ENCODE assay signal across 18 cellular contexts in the genomic region with DNA sequence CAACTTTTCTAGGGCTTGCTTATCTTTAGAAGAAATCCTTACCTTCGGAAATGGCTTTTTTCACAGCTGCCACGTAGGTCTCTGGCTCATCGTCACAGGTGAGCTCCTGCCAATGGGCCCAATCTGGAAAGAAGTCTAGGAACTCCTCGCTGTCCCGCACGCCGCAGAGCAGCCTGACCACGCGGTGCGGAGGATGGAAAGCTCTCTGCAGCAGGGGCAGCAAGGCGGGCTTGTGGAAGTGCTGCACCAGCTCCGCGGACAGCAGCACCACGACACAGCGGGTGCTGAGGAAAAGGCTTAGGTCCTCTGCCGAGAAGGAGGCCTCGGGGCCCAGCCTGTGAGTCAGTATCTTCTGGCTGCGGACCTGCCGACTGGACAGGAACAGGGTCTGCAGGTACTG. TPM values are rescaled to one million over a fixed set of nuclear protein-coding genes. Genes with fewer than 3 reads are reported as not detected.
"Had no signal": no experiment of that assay in that cellular context is flagged by ENCODE, and none has a peak within 500 bp of the region (broad histone marks: within the 10 kb centered on the region; RNA-seq: fewer than 3 reads in every experiment).

No MANE protein-coding gene starts in this region.

- H3K36me3 Mint-ChIP-seq: activated naive CD4-positive, alpha-beta T cell treated with anti-CD3 and anti-CD28 coated beads, Interleukin-2, amount 50 U/mL, for 24 hours had no signal

- H3K9me3 ChIP-seq: ascending aorta, prostate gland, thoracic aorta had no signal

- H3K4me3 Mint-ChIP-seq: activated CD4-positive, alpha-beta T cell treated with anti-CD3 and anti-CD28 coated beads, Interleukin-2, amount 10 ng/mL, durations not matched to agents 7 days and 5 days; activated naive CD4-positive, alpha-beta T cell treated with anti-CD3 and anti-CD28 coated beads, Interleukin-2, amount 50 U/mL, for 24 hours; activated T-cell treated with anti-CD3 and anti-CD28 coated beads, Interleukin-2, amount 50 U/mL, for 72 hours; stimulated activated effector memory CD8-positive, alpha-beta T cell treated with anti-CD3 and anti-CD28 coated beads, Interleukin-12 subunit alpha, Interleukin-12 subunit beta, amount 100 ng/mL, for 72 hours; T-helper 1 cell treated with Interleukin-12 subunit alpha and Interleukin-12 subunit beta and Interleukin-4 antibody, amounts not matched to agents 30 μg/mL and 1 μg/mL, for 36 hours had no signal

- H3K27me3 Mint-ChIP-seq: activated naive CD4-positive, alpha-beta T cell treated with anti-CD3 and anti-CD28 coated beads, Interleukin-2, amount 50 U/mL, for 24 hours had no signal

- H3K36me3 ChIP-seq: ascending aorta, prostate gland, thoracic aorta had no signal

- H3K27ac Mint-ChIP-seq: activated CD4-positive, alpha-beta T cell treated with anti-CD3 and anti-CD28 coated beads, Interleukin-2, amount 10 ng/mL, durations not matched to agents 7 days and 5 days; activated naive CD4-positive, alpha-beta T cell treated with anti-CD3 and anti-CD28 coated beads, Interleukin-2, amount 50 U/mL, for 24 hours; activated T-cell treated with anti-CD3 and anti-CD28 coated beads, Interleukin-2, amount 50 U/mL, for 72 hours; stimulated activated effector memory CD8-positive, alpha-beta T cell treated with anti-CD3 and anti-CD28 coated beads, Interleukin-12 subunit alpha, Interleukin-12 subunit beta, amount 100 ng/mL, for 72 hours; T-helper 1 cell treated with Interleukin-12 subunit alpha and Interleukin-12 subunit beta and Interleukin-4 antibody, amounts not matched to agents 30 μg/mL and 1 μg/mL, for 36 hours had no signal

- H3K27me3 ChIP-seq: ascending aorta had no signal

- H3K4me1 Mint-ChIP-seq: activated CD4-positive, alpha-beta T cell treated with anti-CD3 and anti-CD28 coated beads, Interleukin-2, amount 10 ng/mL, durations not matched to agents 7 days and 5 days; activated naive CD4-positive, alpha-beta T cell treated with anti-CD3 and anti-CD28 coated beads, Interleukin-2, amount 50 U/mL, for 24 hours had no signal

- DNase-seq: activated CD4-positive, alpha-beta T cell treated with anti-CD3 and anti-CD28 coated beads, Interleukin-2, amount 10 ng/mL, durations not matched to agents 7 days and 5 days; activated effector memory CD4-positive, alpha-beta T cell treated with anti-CD3 and anti-CD28 coated beads, Interleukin-2, amount 50 U/mL, for 16 hours; activated T-cell treated with anti-CD3 and anti-CD28 coated beads, Interleukin-2, amount 50 U/mL, for 72 hours; head of caudate nucleus; kidney; mammary epithelial cell; small intestine; stimulated activated CD4-positive, alpha-beta T cell treated with anti-CD3 and anti-CD28 coated beads, Interleukin-4, amount 100 ng/mL, for 24 hours had no signal

- H3K4me3 ChIP-seq: ascending aorta, coronary artery, prostate gland, thoracic aorta had no signal

- H3K4me1 ChIP-seq: ascending aorta, prostate gland had no signal

- ATAC-seq: activated CD4-positive, CD25-positive, alpha-beta regulatory T cell treated with anti-CD3 and anti-CD28 coated beads, Interleukin-2, amount 50 U/mL, for 24 hours; activated T-cell treated with anti-CD3 and anti-CD28 coated beads, Interleukin-2, amount 50 U/mL, for 72 hours; left lobe of liver; right cardiac atrium; stimulated activated effector memory CD8-positive, alpha-beta T cell treated with anti-CD3 and anti-CD28 coated beads, Interleukin-12 subunit alpha, Interleukin-12 subunit beta, amount 100 ng/mL, for 72 hours had no signal

- H3K9me3 Mint-ChIP-seq: activated CD4-positive, alpha-beta T cell treated with anti-CD3 and anti-CD28 coated beads, Interleukin-2, amount 10 ng/mL, durations not matched to agents 7 days and 5 days; activated naive CD4-positive, alpha-beta T cell treated with anti-CD3 and anti-CD28 coated beads, Interleukin-2, amount 50 U/mL, for 24 hours; activated T-cell treated with anti-CD3 and anti-CD28 coated beads, Interleukin-2, amount 50 U/mL, for 72 hours; stimulated activated effector memory CD8-positive, alpha-beta T cell treated with anti-CD3 and anti-CD28 coated beads, Interleukin-12 subunit alpha, Interleukin-12 subunit beta, amount 100 ng/mL, for 72 hours; T-helper 1 cell treated with Interleukin-12 subunit alpha and Interleukin-12 subunit beta and Interleukin-4 antibody, amounts not matched to agents 30 μg/mL and 1 μg/mL, for 36 hours had no signal

- H3K27ac ChIP-seq: prostate gland, thoracic aorta had no signal

RNA-seq across cellular contexts. Expression of a gene that starts 10.8 kb away (rescaled TPM):
- polyA plus RNA-seq: mammary epithelial cell had no signal
